In the genomic region with DNA sequence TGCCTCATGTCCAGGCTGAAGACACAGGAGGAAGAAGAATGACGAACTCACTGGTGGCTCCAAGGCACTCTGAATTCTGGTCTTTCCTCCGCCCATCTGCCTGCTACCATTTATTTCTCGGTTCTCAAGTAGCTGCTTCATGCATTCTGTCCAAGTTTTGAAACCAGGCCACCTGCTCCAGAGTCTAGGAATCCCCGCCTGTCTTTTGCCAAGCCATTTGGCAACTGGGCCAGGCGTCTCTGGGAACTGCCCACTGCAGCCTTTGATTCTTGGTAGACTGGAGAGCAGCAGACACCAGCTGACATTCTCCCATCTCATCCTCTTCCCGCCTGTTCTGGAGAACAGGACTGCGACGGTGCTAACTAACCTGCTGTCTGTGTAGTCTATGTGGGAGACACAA, we compare ENCODE assay signal across 25 cellular contexts. TPM values are rescaled to one million over a fixed set of nuclear protein-coding genes. Genes with fewer than 3 reads are reported as not detected.
DNase-seq lines count a peak whose midpoint lies in the region; ATAC-seq, FAIRE-seq and TF ChIP-seq lines count a peak whose summit lies in the region.
"Had no signal": no experiment of that assay in that cellular context is flagged by ENCODE, and none has a peak within 500 bp of the region (broad histone marks: within the 10 kb centered on the region; RNA-seq: fewer than 3 reads in every experiment).

No MANE protein-coding gene starts in this region.

- FAIRE-seq in HTR-8/SVneo (lab: Jason Lieb, UNC), result no peak
- FAIRE-seq: G401.6 had no signal

- intact Hi-C loops in psoas muscle (cut with DNase I) (no loop called here), heart left ventricle (cut with DNase I) (no loop called here)

- H3K27me3 ChIP-seq in psoas muscle (ENCODE audit: insufficient read depth in 3 of 3, low read length in 2 of 3) (no peaks in the 10 kb centered on the region), heart left ventricle (no peaks in the 10 kb centered on the region)

- peak; percentile 5 for DNase-seq in DMS 273 treated with DMSO at 0.1 percent for 48 hours (lab: John Stamatoyannopoulos, UW)
- peak; percentile 82 for DNase-seq in medulla oblongata (ENCODE audit: extremely low spot score)
- peak in 1 of 2 donors; percentile 80 for DNase-seq in psoas muscle
- DNase-seq in heart left ventricle, result no peak
- DNase-seq in HTR-8/SVneo (ENCODE audit: insufficient read length, low spot score), result no peak
- no peak for DNase-seq in NCI-H1092 treated with DMSO at 0.1 percent for 48 hours (lab: John Stamatoyannopoulos, UW)
- DNase-seq: activated CD4-positive, alpha-beta T cell treated with anti-CD3 and anti-CD28 coated beads, Interleukin-2, amount 50 U/mL, for 1 hour; activated CD8-positive, alpha-beta memory T cell treated with anti-CD3 and anti-CD28 coated beads, Interleukin-2, amount 50 U/mL, for 4 hours; CD4-positive, alpha-beta T cell; DMS153; KBM-7; left colon; MM.1S; NCI-H2171 treated with DMSO at 0.1 percent for 48 hours; SK-N-SH; stimulated activated CD4-positive, alpha-beta T cell treated with anti-CD3 and anti-CD28 coated beads, Interleukin-12 subunit alpha, Interleukin-12 subunit beta, amount 100 ng/mL, for 4 hours; stimulated activated CD4-positive, alpha-beta T cell treated with anti-CD3 and anti-CD28 coated beads, Interleukin-4, amount 100 ng/mL, for 24 hours; stimulated activated naive CD8-positive, alpha-beta T cell treated with anti-CD3 and anti-CD28 coated beads, Interleukin-15, Interleukin-2, amounts not matched to agents 100 U/mL and 50 U/mL, for 24 hours; WERI-Rb-1 had no signal

- no peak overlapping the region for H3K4me3 ChIP-seq in psoas muscle
- H3K4me3 ChIP-seq in heart left ventricle, result no peak overlapping the region
- H3K4me3 ChIP-seq: thoracic aorta had no signal

- H3K4me1 ChIP-seq in psoas muscle (peaks cover 16% of the 10 kb centered on the region), heart left ventricle (peaks cover 0 to 1% (median 0%) of the 10 kb centered on the region in 12 donors)

- TF ChIP-seq CTCF in VCaP (conservative IDR thresholded peaks at IDR 0.05), result no peak
- no peak for TF ChIP-seq CTCF in psoas muscle (IDR thresholded peaks at IDR 0.05)
- TF ChIP-seq CTCF in heart left ventricle (IDR thresholded peaks at IDR 0.05), result no peak

- H3K9me3 ChIP-seq in psoas muscle, result no peaks in the 10 kb centered on the region
- H3K9me3 ChIP-seq in heart left ventricle, result no peaks in the 10 kb centered on the region
- H3K9me3 ChIP-seq: SK-N-SH, thoracic aorta had no signal

- H3K36me3 ChIP-seq in psoas muscle (ENCODE audit: insufficient read depth in 1 of 2, low read depth in 1 of 2), result peaks cover 0 to 75% of the 10 kb centered on the region in 2 donors
- peaks cover 0 to 89% (median 78%) of the 10 kb centered on the region in 9 donors for H3K36me3 ChIP-seq in heart left ventricle

- no peak for TF ChIP-seq POLR2A in heart left ventricle (IDR thresholded peaks at IDR 0.05)

- WGBS in psoas muscle, 3 donors, result 26 to 43% (median 30%) methylated on average over 8 of the region's 8 CpGs
- 83 to 90% (median 86%) methylated on average over 8 of the region's 8 CpGs for WGBS in heart left ventricle, 4 donors

- ATAC-seq in psoas muscle (peak; percentile 85 to 95 (median 92)), heart left ventricle (no peak)
- ATAC-seq: activated T-helper 17 cell treated with anti-CD3 and anti-CD28 coated beads, Interleukin-2, amount 50 U/mL, for 72 hours; HCT116; left colon; right cardiac atrium; stimulated activated naive CD8-positive, alpha-beta T cell treated with anti-CD3 and anti-CD28 coated beads, Interleukin-15, Interleukin-2, amounts not matched to agents 100 U/mL and 50 U/mL, for 24 hours had no signal

- H3K27ac ChIP-seq in VCaP, result peak overlapping the region; percentile 100; the same call in 1 of the 2 replicates
- peak overlapping the region; percentile 74 for H3K27ac ChIP-seq in psoas muscle
- no peak overlapping the region for H3K27ac ChIP-seq in heart left ventricle
- H3K27ac ChIP-seq: thoracic aorta, WERI-Rb-1 had no signal

RNA-seq across cellular contexts. Expression of gene SLC35E1, which starts 10.8 kb away (rescaled TPM):
- total RNA-seq in psoas muscle (10 to 100 TPM; 25.6 to 40.7 (median 26.9) TPM), heart left ventricle (10 to 100 TPM; 20.4 to 44.0 (median 24.0) TPM)
- polyA plus RNA-seq in psoas muscle (10 to 100 TPM; 17.1 to 42.1 (median 32.8) TPM), heart left ventricle (10 to 100 TPM; 21.2 to 33.9 TPM)

RNA-seq across cellular contexts. Expression of gene CHERP, which starts 19.1 kb away (rescaled TPM):
- 10 to 100 TPM; 30.1 to 36.2 (median 33.5) TPM for total RNA-seq in psoas muscle
- 10 to 100 TPM; 17.0 to 28.1 (median 25.0) TPM for polyA plus RNA-seq in psoas muscle
- 10 to 100 TPM in 7 of 9 donors, 1 to 10 TPM in 2; 5.7 to 24.6 (median 17.0) TPM for total RNA-seq in heart left ventricle
- 10 to 100 TPM; 11.6 to 15.5 TPM for polyA plus RNA-seq in heart left ventricle

Comparison
In these comparisons a context has a peak if more than half of its experiments do, and no peak if none do; other contexts are left out.
1. DNase-seq: peak in DMS 273 treated with DMSO at 0.1 percent for 48 hours (single experiment) and medulla oblongata (single experiment); none in heart left ventricle (0 of 5), HTR-8/SVneo (single experiment) and NCI-H1092 treated with DMSO at 0.1 percent for 48 hours (single experiment).
2. H3K27ac ChIP-seq: peak in VCaP (single experiment) and psoas muscle (single experiment); none in heart left ventricle (0 of 12).
3. ATAC-seq: peak in psoas muscle (4 of 4); none in heart left ventricle (0 of 4).